In genomic region chr15:45134682-45135604, GRCh38 we compare ENCODE assay signal across 10 cellular contexts. TPM values are rescaled to one million over a fixed set of nuclear protein-coding genes. Genes with fewer than 3 reads are reported as not detected.
A peak's percentile ranks its signal among the peaks of the same experiment; 100 is the strongest.
DNase-seq lines count a peak whose midpoint lies in the region; ATAC-seq lines count a peak whose summit lies in the region.
"Had no signal": no experiment of that assay in that cellular context is flagged by ENCODE, and none has a peak within 500 bp of the region (broad histone marks: within the 10 kb centered on the region; RNA-seq: fewer than 3 reads in every experiment).

No MANE protein-coding gene starts in this region.

- intact Hi-C loops in activated naive CD4-positive, alpha-beta T cell treated with anti-CD3 and anti-CD28 coated beads for 36 hours (cut with micrococcal nuclease), result no loop called here

- H3K27me3 Mint-ChIP-seq in activated naive CD4-positive, alpha-beta T cell treated with anti-CD3 and anti-CD28 coated beads for 36 hours (ENCODE audit: low read depth), result peaks cover 32% of the 10 kb centered on the region
- H3K27me3 Mint-ChIP-seq in immature natural killer cell (ENCODE audit: low read depth in 3 of 3), result peaks cover 16 to 24% (median 22%) of the 10 kb centered on the region in 3 donors

- CTCF ChIA-PET in activated naive CD4-positive, alpha-beta T cell treated with anti-CD3 and anti-CD28 coated beads for 36 hours (lab: Charles Lee), result interaction anchor here (0.5 to 1.6 kb wide), 5 partner anchors 17 to 185 kb away, joined by 3 to 9 read pairs (median 3); no protein-coding TSS in a partner anchor

- H3K36me3 Mint-ChIP-seq in activated naive CD4-positive, alpha-beta T cell treated with anti-CD3 and anti-CD28 coated beads for 36 hours (ENCODE audit: low read depth), result no peaks in the 10 kb centered on the region
- no peaks in the 10 kb centered on the region for H3K36me3 Mint-ChIP-seq in immature natural killer cell

- ATAC-seq in activated CD4-positive, CD25-positive, alpha-beta regulatory T cell treated with anti-CD3 and anti-CD28 coated beads, Interleukin-2, amount 50 U/mL, for 24 hours, result peak; percentile 31 to 38
- ATAC-seq in GM21825 (IDR thresholded peaks at IDR 0.05; ENCODE audit: unreplicated experiment), result no peak

- peak overlapping the region; percentile 42 for H3K4me3 Mint-ChIP-seq in activated naive CD4-positive, alpha-beta T cell treated with anti-CD3 and anti-CD28 coated beads for 36 hours
- H3K4me3 Mint-ChIP-seq in immature natural killer cell, result peak overlapping the region; percentile 58 to 74 (median 74)

- no peak overlapping the region for H3K27ac Mint-ChIP-seq in activated naive CD4-positive, alpha-beta T cell treated with anti-CD3 and anti-CD28 coated beads for 36 hours
- H3K27ac Mint-ChIP-seq in immature natural killer cell, result no peak overlapping the region

- H3K9me3 Mint-ChIP-seq in activated naive CD4-positive, alpha-beta T cell treated with anti-CD3 and anti-CD28 coated beads for 36 hours, result no peaks in the 10 kb centered on the region
- no peaks in the 10 kb centered on the region for H3K9me3 Mint-ChIP-seq in immature natural killer cell

- peaks cover 12% of the 10 kb centered on the region for H3K4me1 Mint-ChIP-seq in activated naive CD4-positive, alpha-beta T cell treated with anti-CD3 and anti-CD28 coated beads for 36 hours (ENCODE audit: low read depth)
- peaks cover 8 to 13% of the 10 kb centered on the region in 2 donors for H3K4me1 Mint-ChIP-seq in immature natural killer cell

- no peak for DNase-seq in activated CD4-positive, CD25-positive, alpha-beta regulatory T cell (lab: John Stamatoyannopoulos, UW)
- peak; percentile 52 for DNase-seq in activated naive CD4-positive, alpha-beta T cell treated with anti-CD3 and anti-CD28 coated beads for 36 hours
- peak in 1 of 3 donors; percentile 7 for DNase-seq in immature natural killer cell
- peak; percentile 6 for DNase-seq in stimulated activated naive CD4-positive, alpha-beta T cell treated with Interleukin-2 at 50 U/mL for 16 hours (lab: John Stamatoyannopoulos, UW)
- no peak for DNase-seq in MV-4-11 (lab: John Stamatoyannopoulos, UW)
- no peak for DNase-seq in medulla oblongata (ENCODE audit: extremely low spot score)
- DNase-seq: dermis blood vessel endothelial cell had no signal

RNA-seq across cellular contexts. Expression of gene DUOX1, which starts 5.1 kb away (rescaled TPM):
- under 1 TPM; 0.17 TPM for total RNA-seq in activated naive CD4-positive, alpha-beta T cell treated with anti-CD3 and anti-CD28 coated beads for 36 hours
- polyA plus RNA-seq in immature natural killer cell, result 1 to 10 TPM in 1 of 3 donors, under 1 TPM in 2; 0.32 to 3.4 (median 0.43) TPM
- total RNA-seq: dermis blood vessel endothelial cell had no signal
- polyA plus RNA-seq: AG04450 had no signal

RNA-seq across cellular contexts. Expression of gene DUOXA1, which starts 5.3 kb away (rescaled TPM):
- not detected for total RNA-seq in activated naive CD4-positive, alpha-beta T cell treated with anti-CD3 and anti-CD28 coated beads for 36 hours
- polyA plus RNA-seq in immature natural killer cell, result not detected
- total RNA-seq: dermis blood vessel endothelial cell had no signal
- polyA plus RNA-seq: AG04450 had no signal

RNA-seq across cellular contexts. Expression of gene DUOXA2, which starts 20.8 kb away (rescaled TPM):
- not detected for total RNA-seq in activated naive CD4-positive, alpha-beta T cell treated with anti-CD3 and anti-CD28 coated beads for 36 hours
- not detected for polyA plus RNA-seq in immature natural killer cell
- total RNA-seq: dermis blood vessel endothelial cell had no signal
- polyA plus RNA-seq: AG04450 had no signal

RNA-seq across cellular contexts. Expression of gene DUOX2, which starts 21.0 kb away (rescaled TPM):
- not detected for total RNA-seq in activated naive CD4-positive, alpha-beta T cell treated with anti-CD3 and anti-CD28 coated beads for 36 hours
- not detected for polyA plus RNA-seq in immature natural killer cell
- total RNA-seq: dermis blood vessel endothelial cell had no signal
- polyA plus RNA-seq: AG04450 had no signal

RNA-seq across cellular contexts. Expression of gene SHF, which starts 52.8 kb away (rescaled TPM):
- 1 to 10 TPM; 2.3 to 3.3 TPM for total RNA-seq in activated naive CD4-positive, alpha-beta T cell treated with anti-CD3 and anti-CD28 coated beads for 36 hours
- polyA plus RNA-seq in immature natural killer cell, result 1 to 10 TPM in 2 of 3 donors, under 1 TPM in 1; 0.76 to 2.0 (median 1.9) TPM

Comparison
In these comparisons a context has a peak if more than half of its experiments do, and no peak if none do; other contexts are left out.
1. DNase-seq: peak in activated naive CD4-positive, alpha-beta T cell treated with anti-CD3 and anti-CD28 coated beads for 36 hours (single experiment) and stimulated activated naive CD4-positive, alpha-beta T cell treated with Interleukin-2 at 50 U/mL for 16 hours (single experiment); none in activated CD4-positive, CD25-positive, alpha-beta regulatory T cell (0 of 4), MV-4-11 (single experiment) and medulla oblongata (single experiment).